In genomic region chr18:3448845-3449701, GRCh38 we compare ENCODE assay signal across 1 cellular context.
A peak's percentile ranks its signal among the peaks of the same experiment; 100 is the strongest.
TF ChIP-seq lines count a peak whose summit lies in the region.

No MANE protein-coding gene starts in this region.

TF ChIP-seq in HepG2, 621 proteins besides CTCF, POLR2A, EP300 and RAD21 (continued from another document and continues in another):
- TF ChIP-seq ZBTB40 (IDR thresholded peaks at IDR 0.05) (no peak), ZBTB40 (CRISPR knock-in tag; IDR thresholded peaks at IDR 0.05) (peak; percentile 22; the same call in 1 of the 2 replicates), ZNF816 (CRISPR knock-in tag; IDR thresholded peaks at IDR 0.05; ENCODE audit: borderline replicate concordance) (peak; percentile 40; the same call in 1 of the 2 replicates), SRSF1 (optimal IDR thresholded peaks at IDR 0.05; ENCODE audit: low read depth, low read length) (no peak), ZBTB26 (CRISPR knock-in tag; IDR thresholded peaks at IDR 0.05; ENCODE audit: borderline replicate concordance) (no peak), POGK (CRISPR knock-in tag; conservative IDR thresholded peaks at IDR 0.05) (peak; percentile 69), HOMEZ (CRISPR knock-in tag; IDR thresholded peaks at IDR 0.05; ENCODE audit: low read depth) (peak; percentile 77; the same call in 1 of the 2 replicates), ZNF451 (CRISPR knock-in tag; IDR thresholded peaks at IDR 0.05) (peak; percentile 25; the same call in 1 of the 2 replicates), SALL1 (CRISPR knock-in tag; IDR thresholded peaks at IDR 0.05) (peak; percentile 58), ARID2 (CRISPR knock-in tag; IDR thresholded peaks at IDR 0.05; ENCODE audit: borderline replicate concordance) (no peak), ZNF580 (CRISPR knock-in tag; IDR thresholded peaks at IDR 0.05; ENCODE audit: borderline replicate concordance, low read depth) (no peak), PBX2 (CRISPR knock-in tag; IDR thresholded peaks at IDR 0.05) (no peak), PRDM10 (CRISPR knock-in tag; IDR thresholded peaks at IDR 0.05; ENCODE audit: low read depth) (peak; percentile 65), AHR (CRISPR knock-in tag; IDR thresholded peaks at IDR 0.05) (peak; percentile 60; the same call in 1 of the 2 replicates), HNRNPL (IDR thresholded peaks at IDR 0.05; ENCODE audit: low read depth, low read length) (0 out of 2 replicates have a peak, but pooled peaks have one; percentile 46), HOXD1 (CRISPR knock-in tag; IDR thresholded peaks at IDR 0.05) (0 out of 2 replicates have a peak, but pooled peaks have one; percentile 47), MATR3 (CRISPR knock-in tag; IDR thresholded peaks at IDR 0.05) (no peak), ZNF530 (CRISPR knock-in tag; IDR thresholded peaks at IDR 0.05; ENCODE audit: low read depth) (no peak), PAWR (CRISPR knock-in tag; IDR thresholded peaks at IDR 0.05; ENCODE audit: borderline replicate concordance) (no peak), MEF2D (CRISPR knock-in tag; IDR thresholded peaks at IDR 0.05) (peak; percentile 44; the same call in 1 of the 2 replicates), TRIM24 (CRISPR knock-in tag; IDR thresholded peaks at IDR 0.05) (no peak), MNT (IDR thresholded peaks at IDR 0.05) (peak; percentile 8; the same call in 1 of the 2 replicates), ZSCAN22 (CRISPR knock-in tag; IDR thresholded peaks at IDR 0.05) (no peak), ZNF563 (CRISPR knock-in tag; IDR thresholded peaks at IDR 0.05) (no peak), ATF5 (CRISPR knock-in tag; IDR thresholded peaks at IDR 0.05; ENCODE audit: low read depth) (no peak), ZNF280D (CRISPR knock-in tag; IDR thresholded peaks at IDR 0.05) (0 out of 2 replicates have a peak, but pooled peaks have one; percentile 34)
